Comparison of ENCODE assay signal across 24 cellular contexts in genomic region chr11:33718441-33718840, GRCh38. TPM values are rescaled to one million over a fixed set of nuclear protein-coding genes. Genes with fewer than 3 reads are reported as not detected.
"Had no signal": no experiment of that assay in that cellular context is flagged by ENCODE, and none has a peak within 500 bp of the region (broad histone marks: within the 10 kb centered on the region; RNA-seq: fewer than 3 reads in every experiment).

No MANE protein-coding gene starts in this region.

- H3K4me3 Mint-ChIP-seq: activated T-cell treated with anti-CD3 and anti-CD28 coated beads, Interleukin-2, amount 50 U/mL, for 72 hours; natural killer cell; stimulated activated naive CD8-positive, alpha-beta T cell treated with anti-CD3 and anti-CD28 coated beads, Interleukin-15, amount 100 ng/mL, for 72 hours; T-helper 2 cell treated with Interferon-gamma antibody and Interleukin-4, amounts not matched to agents 5 μg/mL and 100 μg/mL, for 36 hours had no signal

- H3K4me3 ChIP-seq: ascending aorta, left lung, right atrium auricular region, suprapubic skin, transverse colon, uterus had no signal

- H3K27me3 ChIP-seq: ascending aorta, foreskin keratinocyte, left lung, neutrophil, right atrium auricular region, suprapubic skin, transverse colon, uterus had no signal

- H3K27ac ChIP-seq: ascending aorta, foreskin keratinocyte, neutrophil, suprapubic skin, transverse colon, uterus had no signal

- H3K27me3 Mint-ChIP-seq: stimulated activated naive CD8-positive, alpha-beta T cell treated with anti-CD3 and anti-CD28 coated beads, Interleukin-15, amount 100 ng/mL, for 72 hours had no signal

- DNase-seq: activated CD4-positive, alpha-beta T cell treated with anti-CD3 and anti-CD28 coated beads, Interleukin-2, amount 50 U/mL, for 4 hours; activated effector memory CD4-positive, alpha-beta T cell treated with anti-CD3 and anti-CD28 coated beads, Interleukin-2, amount 50 U/mL, for 16 hours; activated naive CD4-positive, alpha-beta T cell treated with anti-CD3 and anti-CD28 coated beads, Interleukin-2, amount 50 U/mL, for 16 hours; activated T-cell treated with anti-CD3 and anti-CD28 coated beads, Interleukin-2, amount 50 U/mL, for 72 hours; effector CD4-positive, alpha-beta T cell; foreskin keratinocyte; left lung; mesendoderm; natural killer cell; small intestine; stimulated activated CD4-positive, alpha-beta T cell treated with anti-CD3 and anti-CD28 coated beads, Interleukin-4, amount 100 ng/mL, for 1 hour; stimulated activated naive CD8-positive, alpha-beta T cell treated with anti-CD3 and anti-CD28 coated beads, Interleukin-15, amount 100 ng/mL, for 72 hours; transverse colon; uterus had no signal

- ATAC-seq: activated T-cell treated with anti-CD3 and anti-CD28 coated beads, Interleukin-2, amount 50 U/mL, for 72 hours; foreskin keratinocyte; left lung; natural killer cell; stimulated activated naive CD8-positive, alpha-beta T cell treated with anti-CD3 and anti-CD28 coated beads, Interleukin-15, amount 100 ng/mL, for 72 hours had no signal

- H3K9me3 ChIP-seq: ascending aorta, left lung, neutrophil, right atrium auricular region, suprapubic skin, transverse colon, uterus had no signal

- FAIRE-seq: bronchial epithelial cell, small intestine, TTC549 had no signal

- H3K36me3 ChIP-seq: uterus had no signal

- H3K36me3 Mint-ChIP-seq: natural killer cell had no signal

- H3K27ac Mint-ChIP-seq: activated T-cell treated with anti-CD3 and anti-CD28 coated beads, Interleukin-2, amount 50 U/mL, for 72 hours; natural killer cell; stimulated activated naive CD8-positive, alpha-beta T cell treated with anti-CD3 and anti-CD28 coated beads, Interleukin-15, amount 100 ng/mL, for 72 hours; T-helper 2 cell treated with Interferon-gamma antibody and Interleukin-4, amounts not matched to agents 5 μg/mL and 100 μg/mL, for 36 hours had no signal

- H3K9me3 Mint-ChIP-seq: activated T-cell treated with anti-CD3 and anti-CD28 coated beads, Interleukin-2, amount 50 U/mL, for 72 hours; natural killer cell; stimulated activated naive CD8-positive, alpha-beta T cell treated with anti-CD3 and anti-CD28 coated beads, Interleukin-15, amount 100 ng/mL, for 72 hours; T-helper 2 cell treated with Interferon-gamma antibody and Interleukin-4, amounts not matched to agents 5 μg/mL and 100 μg/mL, for 36 hours had no signal

RNA-seq across cellular contexts. Expression of gene C11orf91, which starts 17.8 kb away (rescaled TPM):
- total RNA-seq: activated CD8-positive, alpha-beta memory T cell treated with anti-CD3 and anti-CD28 coated beads for 36 hours; activated T-cell treated with anti-CD3 and anti-CD28 coated beads, Interleukin-2, amount 50 U/mL, for 72 hours; ascending aorta; bronchial epithelial cell; cerebellum; kidney epithelial cell; natural killer cell; right atrium auricular region; suprapubic skin; transverse colon; uterus had no signal
- polyA plus RNA-seq: small intestine had no signal
